Comparison of ENCODE assay signal across 9 cellular contexts in genomic region chr10:77405771-77406241, GRCh38.
DNase-seq lines count a peak whose midpoint lies in the region; ATAC-seq, FAIRE-seq and TF ChIP-seq lines count a peak whose summit lies in the region.
"Had no signal": no experiment of that assay in that cellular context is flagged by ENCODE, and none has a peak within 500 bp of the region (broad histone marks: within the 10 kb centered on the region; RNA-seq: fewer than 3 reads in every experiment).

No MANE protein-coding gene starts in this region.

- peak in 1 of 2 donors; percentile 16 for TF ChIP-seq POLR2A in uterus (IDR thresholded peaks at IDR 0.05)

- H3K79me2 ChIP-seq in astrocyte (ENCODE audit: insufficient read depth, low read length), result no peaks in the 10 kb centered on the region

- TF ChIP-seq CTCF in astrocyte (IDR thresholded peaks at IDR 0.05; ENCODE audit: insufficient read depth, low read depth, low read length), result no peak
- TF ChIP-seq CTCF in kidney epithelial cell (IDR thresholded peaks at IDR 0.05; ENCODE audit: insufficient read depth, low read length, poor library complexity, severe bottlenecking), result no peak
- TF ChIP-seq CTCF in uterus (IDR thresholded peaks at IDR 0.05), result no peak

- H3K9me3 ChIP-seq in astrocyte (ENCODE audit: insufficient read depth, low read depth, low read length) (no peaks in the 10 kb centered on the region), uterus (no peaks in the 10 kb centered on the region)

- peak overlapping the region; percentile 9 for H3K27ac Mint-ChIP-seq in astrocyte (ENCODE audit: unreplicated experiment)
- H3K27ac Mint-ChIP-seq: activated naive CD8-positive, alpha-beta T cell had no signal

- peaks cover 14% of the 10 kb centered on the region for H3K4me1 ChIP-seq in astrocyte (ENCODE audit: insufficient read depth, low read length)
- peaks cover 0 to 6% of the 10 kb centered on the region in 2 donors for H3K4me1 ChIP-seq in uterus

- FAIRE-seq in astrocyte (lab: Jason Lieb, UNC), result no peak

- intact Hi-C loops in uterus (cut with DNase I; ENCODE audit: low total_unique reads), result no loop called here

- no peaks in the 10 kb centered on the region for H4K20me1 ChIP-seq in astrocyte (ENCODE audit: insufficient read depth, low read length)

- H3K4me1 Mint-ChIP-seq in astrocyte (ENCODE audit: low read depth, unreplicated experiment), result peaks cover 39% of the 10 kb centered on the region

- H3K27ac ChIP-seq in astrocyte (ENCODE audit: low read depth, low read length), result no peak overlapping the region
- H3K27ac ChIP-seq in uterus, result peak overlapping the region; percentile 69 to 78

- no peak overlapping the region for H3K4me3 ChIP-seq in astrocyte (ENCODE audit: insufficient read depth, low read depth, low read length)
- H3K4me3 ChIP-seq in kidney epithelial cell (ENCODE audit: low read depth, low read length), result no peak overlapping the region
- H3K4me3 ChIP-seq in uterus, result no peak overlapping the region

- H3K27me3 ChIP-seq in astrocyte (ENCODE audit: insufficient read depth, low read length) (no peaks in the 10 kb centered on the region), kidney epithelial cell (ENCODE audit: control insufficient read depth, insufficient read depth, low read length) (no peaks in the 10 kb centered on the region), uterus (no peaks in the 10 kb centered on the region)

- peak overlapping the region; percentile 5 for H3K9ac ChIP-seq in astrocyte (ENCODE audit: low read length)

- peaks cover 24% of the 10 kb centered on the region for H3K36me3 Mint-ChIP-seq in astrocyte (ENCODE audit: low read depth, unreplicated experiment)
- H3K36me3 Mint-ChIP-seq: activated naive CD8-positive, alpha-beta T cell had no signal

- H3K4me2 ChIP-seq in astrocyte (ENCODE audit: low read length), result peak overlapping the region; percentile 49

- no peak overlapping the region for H3K4me3 Mint-ChIP-seq in astrocyte (ENCODE audit: unreplicated experiment)
- H3K4me3 Mint-ChIP-seq: activated naive CD8-positive, alpha-beta T cell had no signal

- H2AFZ ChIP-seq in astrocyte (ENCODE audit: low read depth, low read length), result no peak overlapping the region

- H3K27me3 Mint-ChIP-seq in astrocyte (ENCODE audit: low read depth, unreplicated experiment), result no peaks in the 10 kb centered on the region
- H3K27me3 Mint-ChIP-seq: activated naive CD8-positive, alpha-beta T cell had no signal

- ATAC-seq in GM21381 (IDR thresholded peaks at IDR 0.05; ENCODE audit: unreplicated experiment) (peak; percentile 47), HG03039 (IDR thresholded peaks at IDR 0.05; ENCODE audit: unreplicated experiment) (no peak), HG03469 (IDR thresholded peaks at IDR 0.05; ENCODE audit: unreplicated experiment) (no peak)

- H3K36me3 ChIP-seq in astrocyte (ENCODE audit: insufficient read depth, low read length), result no peaks in the 10 kb centered on the region
- H3K36me3 ChIP-seq in kidney epithelial cell (ENCODE audit: control insufficient read depth, insufficient read depth, low read length), result no peaks in the 10 kb centered on the region
- no peaks in the 10 kb centered on the region for H3K36me3 ChIP-seq in uterus

- H3K9me3 Mint-ChIP-seq in astrocyte (ENCODE audit: unreplicated experiment), result peaks cover 3% of the 10 kb centered on the region

- DNase-seq in AG08396 (ENCODE audit: low spot score) (peak; percentile 82), NCI-H2107 (lab: John Stamatoyannopoulos, UW) (peak; percentile 56), astrocyte (ENCODE audit: low read depth) (peak; percentile 72), kidney epithelial cell (ENCODE audit: low read depth) (peak; percentile 57), uterus (peak; percentile 74 to 85)
